In the genomic region with DNA sequence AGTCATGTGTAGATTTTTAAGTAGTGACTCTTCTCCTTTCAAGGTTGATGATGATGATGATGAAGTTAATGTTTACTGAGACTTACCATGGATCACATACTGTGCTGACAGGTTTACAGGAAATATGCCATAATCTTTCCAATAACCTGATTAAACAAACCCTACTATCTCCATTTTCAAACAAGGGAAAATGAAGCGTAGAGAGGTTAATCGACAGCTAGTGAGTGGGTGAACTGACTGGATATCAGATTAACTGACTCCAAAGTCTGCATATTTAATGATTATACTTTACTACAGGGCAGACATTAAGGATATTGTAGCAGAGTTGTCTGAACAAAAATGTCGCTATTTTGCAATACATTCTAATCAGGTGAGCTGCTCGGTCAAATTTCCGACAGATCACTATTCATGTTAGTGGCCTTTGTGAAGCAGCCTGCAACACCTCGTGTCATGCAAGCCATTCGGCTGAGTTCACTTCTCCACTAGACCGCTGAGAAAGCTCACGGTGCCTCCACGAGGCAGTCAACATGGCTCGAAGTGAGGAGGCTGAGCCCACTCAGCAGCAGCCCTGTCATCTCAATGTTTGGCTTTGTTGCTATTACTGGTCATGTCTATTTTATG, we compare ENCODE assay signal across 12 cellular contexts.
DNase-seq lines count a peak whose midpoint lies in the region; ATAC-seq lines count a peak whose summit lies in the region.
"Had no signal": no experiment of that assay in that cellular context is flagged by ENCODE, and none has a peak within 500 bp of the region (broad histone marks: within the 10 kb centered on the region; RNA-seq: fewer than 3 reads in every experiment).

No MANE protein-coding gene starts in this region.

- no peaks in the 10 kb centered on the region for H3K27me3 Mint-ChIP-seq in activated naive CD4-positive, alpha-beta T cell treated with anti-CD3 and anti-CD28 coated beads, Interleukin-2, amount 50 U/mL, for 24 hours

- H3K27ac Mint-ChIP-seq in activated naive CD4-positive, alpha-beta T cell treated with anti-CD3 and anti-CD28 coated beads, Interleukin-2, amount 50 U/mL, for 24 hours, result peak overlapping the region; percentile 89

- ATAC-seq in Right ventricle myocardium inferior (peak; percentile 39), left lobe of liver (peak; percentile 44), HG02610 (IDR thresholded peaks at IDR 0.05; ENCODE audit: unreplicated experiment) (no peak)
- ATAC-seq: K562, left lung had no signal

- no peak for DNase-seq in Right ventricle myocardium inferior (ENCODE audit: missing footprints)
- DNase-seq in cardiac septum (ENCODE audit: low spot score), result no peak
- no peak for DNase-seq in left lobe of liver (ENCODE audit: low spot score)
- DNase-seq in ureter (ENCODE audit: low spot score), result peak; percentile 43
- no peak for DNase-seq in posterior vena cava (ENCODE audit: low spot score)
- DNase-seq in NK-92 treated with Interleukin-12 subunit alpha and Interleukin-12 subunit beta, amount 100 ng/mL, for 24 hours (lab: John Stamatoyannopoulos, UW), result no peak
- DNase-seq: activated CD8-positive, alpha-beta memory T cell treated with anti-CD3 and anti-CD28 coated beads for 24 hours; left lung; NCI-H187 treated with DMSO at 0.1 percent for 48 hours had no signal

- peaks cover 52% of the 10 kb centered on the region for H3K4me1 Mint-ChIP-seq in activated naive CD4-positive, alpha-beta T cell treated with anti-CD3 and anti-CD28 coated beads, Interleukin-2, amount 50 U/mL, for 24 hours

- peaks cover 5% of the 10 kb centered on the region for H3K9me3 Mint-ChIP-seq in activated naive CD4-positive, alpha-beta T cell treated with anti-CD3 and anti-CD28 coated beads, Interleukin-2, amount 50 U/mL, for 24 hours

- H3K36me3 Mint-ChIP-seq in activated naive CD4-positive, alpha-beta T cell treated with anti-CD3 and anti-CD28 coated beads, Interleukin-2, amount 50 U/mL, for 24 hours, result no peaks in the 10 kb centered on the region

- H3K4me3 Mint-ChIP-seq in activated naive CD4-positive, alpha-beta T cell treated with anti-CD3 and anti-CD28 coated beads, Interleukin-2, amount 50 U/mL, for 24 hours, result no peak overlapping the region

- intact Hi-C loops in Right ventricle myocardium inferior (cut with DNase I) (no loop called here), cardiac septum (cut with DNase I) (no loop called here), posterior vena cava (cut with DNase I) (no loop called here)
